Comparison of ENCODE assay signal across 18 cellular contexts in genomic region chr11:14101388-14101787, GRCh38.
DNase-seq lines count a peak whose midpoint lies in the region; ATAC-seq and TF ChIP-seq lines count a peak whose summit lies in the region.
"Had no signal": no experiment of that assay in that cellular context is flagged by ENCODE, and none has a peak within 500 bp of the region (broad histone marks: within the 10 kb centered on the region; RNA-seq: fewer than 3 reads in every experiment).

No MANE protein-coding gene starts in this region.

- H3K9me2 ChIP-seq in Loucy (replicated peaks; ENCODE audit: low read depth, low read length): no peaks in the 10 kb centered on the region

- no peaks in the 10 kb centered on the region for H4K20me1 ChIP-seq in Loucy (ENCODE audit: insufficient read depth, low read length, poor library complexity, severe bottlenecking)

- H3F3A ChIP-seq in Loucy (ENCODE audit: low read depth): no peaks in the 10 kb centered on the region

- H3K4me1 Mint-ChIP-seq in activated T-cell treated with anti-CD3 and anti-CD28 coated beads, Interleukin-2, amount 50 U/mL, for 24 hours (ENCODE audit: low read depth): peaks cover 30% of the 10 kb centered on the region
- peaks cover 11% of the 10 kb centered on the region for H3K4me1 Mint-ChIP-seq in activated naive CD8-positive, alpha-beta T cell treated with anti-CD3 and anti-CD28 coated beads for 36 hours
- H3K4me1 Mint-ChIP-seq in stimulated activated effector memory CD8-positive, alpha-beta T cell treated with anti-CD3 and anti-CD28 coated beads, Interleukin-12 subunit alpha, Interleukin-12 subunit beta, amount 100 ng/mL, for 72 hours: no peaks in the 10 kb centered on the region

- H3K4me2 ChIP-seq in Loucy (ENCODE audit: low read depth, low read length, poor library complexity, severe bottlenecking): peak overlapping the region; percentile 32

- H3K36me3 Mint-ChIP-seq in activated T-cell treated with anti-CD3 and anti-CD28 coated beads, Interleukin-2, amount 50 U/mL, for 24 hours (ENCODE audit: low read depth): no peaks in the 10 kb centered on the region
- H3K36me3 Mint-ChIP-seq in activated naive CD8-positive, alpha-beta T cell treated with anti-CD3 and anti-CD28 coated beads for 36 hours: peaks cover 1% of the 10 kb centered on the region
- H3K36me3 Mint-ChIP-seq in stimulated activated effector memory CD8-positive, alpha-beta T cell treated with anti-CD3 and anti-CD28 coated beads, Interleukin-12 subunit alpha, Interleukin-12 subunit beta, amount 100 ng/mL, for 72 hours: no peaks in the 10 kb centered on the region

- no peak overlapping the region for H3K9ac ChIP-seq in Loucy (ENCODE audit: low read depth, low read length, poor library complexity, severe bottlenecking)

- H3K27ac ChIP-seq in SJCRH30: no peak overlapping the region
- H3K27ac ChIP-seq: C4-2B, SJSA1 had no signal

- no peak overlapping the region for H3K4me3 Mint-ChIP-seq in activated T-cell treated with anti-CD3 and anti-CD28 coated beads, Interleukin-2, amount 50 U/mL, for 24 hours
- H3K4me3 Mint-ChIP-seq in activated naive CD8-positive, alpha-beta T cell treated with anti-CD3 and anti-CD28 coated beads for 36 hours: no peak overlapping the region
- H3K4me3 Mint-ChIP-seq in stimulated activated effector memory CD8-positive, alpha-beta T cell treated with anti-CD3 and anti-CD28 coated beads, Interleukin-12 subunit alpha, Interleukin-12 subunit beta, amount 100 ng/mL, for 72 hours: no peak overlapping the region
- H3K4me3 Mint-ChIP-seq: H9, HFFc6 had no signal

- H3K4me1 ChIP-seq in Loucy (ENCODE audit: insufficient read depth, low read length, poor library complexity, severe bottlenecking) (peaks cover 15% of the 10 kb centered on the region), SJCRH30 (no peaks in the 10 kb centered on the region)

- H2AFZ ChIP-seq in Loucy (ENCODE audit: low read length): no peak overlapping the region

- H3K9me3 Mint-ChIP-seq in activated T-cell treated with anti-CD3 and anti-CD28 coated beads, Interleukin-2, amount 50 U/mL, for 24 hours: no peaks in the 10 kb centered on the region
- H3K9me3 Mint-ChIP-seq in activated naive CD8-positive, alpha-beta T cell treated with anti-CD3 and anti-CD28 coated beads for 36 hours: no peaks in the 10 kb centered on the region
- no peaks in the 10 kb centered on the region for H3K9me3 Mint-ChIP-seq in stimulated activated effector memory CD8-positive, alpha-beta T cell treated with anti-CD3 and anti-CD28 coated beads, Interleukin-12 subunit alpha, Interleukin-12 subunit beta, amount 100 ng/mL, for 72 hours
- H3K9me3 Mint-ChIP-seq: H9, HFFc6 had no signal

- H3K27me3 Mint-ChIP-seq in activated T-cell treated with anti-CD3 and anti-CD28 coated beads, Interleukin-2, amount 50 U/mL, for 24 hours: no peaks in the 10 kb centered on the region
- no peaks in the 10 kb centered on the region for H3K27me3 Mint-ChIP-seq in activated naive CD8-positive, alpha-beta T cell treated with anti-CD3 and anti-CD28 coated beads for 36 hours

- H3K27me3 ChIP-seq in Loucy (ENCODE audit: insufficient read depth, low read length, poor library complexity, severe bottlenecking) (no peaks in the 10 kb centered on the region), SJCRH30 (no peaks in the 10 kb centered on the region)
- H3K27me3 ChIP-seq: MG63, SJSA1 had no signal

- H3K36me3 ChIP-seq in Loucy (ENCODE audit: insufficient read depth, low read length) (no peaks in the 10 kb centered on the region), SJCRH30 (no peaks in the 10 kb centered on the region)
- H3K36me3 ChIP-seq: MG63, SJSA1 had no signal

- no peak for TF ChIP-seq CTCF in Loucy (conservative IDR thresholded peaks at IDR 0.05; ENCODE audit: low read length)

- H3K9me3 ChIP-seq in Loucy (ENCODE audit: insufficient read depth, low read depth, low read length): no peaks in the 10 kb centered on the region
- no peaks in the 10 kb centered on the region for H3K9me3 ChIP-seq in SJCRH30 (replicated peaks)
- H3K9me3 ChIP-seq: MG63, SJSA1 had no signal

- H3K27ac Mint-ChIP-seq in activated T-cell treated with anti-CD3 and anti-CD28 coated beads, Interleukin-2, amount 50 U/mL, for 24 hours: peak overlapping the region; percentile 80
- H3K27ac Mint-ChIP-seq in activated naive CD8-positive, alpha-beta T cell treated with anti-CD3 and anti-CD28 coated beads for 36 hours: peak overlapping the region; percentile 26
- peak overlapping the region; percentile 27 for H3K27ac Mint-ChIP-seq in stimulated activated effector memory CD8-positive, alpha-beta T cell treated with anti-CD3 and anti-CD28 coated beads, Interleukin-12 subunit alpha, Interleukin-12 subunit beta, amount 100 ng/mL, for 72 hours
- H3K27ac Mint-ChIP-seq: HFFc6 had no signal

- ATAC-seq in stimulated activated effector memory CD8-positive, alpha-beta T cell treated with anti-CD3 and anti-CD28 coated beads, Interleukin-12 subunit alpha, Interleukin-12 subunit beta, amount 100 ng/mL, for 72 hours: peak; percentile 60

- no peaks in the 10 kb centered on the region for H3K79me2 ChIP-seq in Loucy (ENCODE audit: insufficient read depth, low read length)

- H3K4me3 ChIP-seq in Loucy (ENCODE audit: low read length, poor library complexity, severe bottlenecking) (no peak overlapping the region), SJCRH30 (no peak overlapping the region)
- H3K4me3 ChIP-seq: MG63, SJSA1 had no signal

- DNase-seq in activated T-cell treated with anti-CD3 and anti-CD28 coated beads, Interleukin-2, amount 50 U/mL, for 24 hours: no peak
- no peak for DNase-seq in activated T-cell treated with anti-CD3 and anti-CD28 coated beads, Interleukin-2, amount 50 U/mL, for 48 hours
- no peak for DNase-seq in activated naive CD8-positive, alpha-beta T cell treated with anti-CD3 and anti-CD28 coated beads for 36 hours
- DNase-seq in stimulated activated effector memory CD8-positive, alpha-beta T cell treated with anti-CD3 and anti-CD28 coated beads, Interleukin-12 subunit alpha, Interleukin-12 subunit beta, amount 100 ng/mL, for 72 hours (ENCODE audit: low spot score in 2 of 2): no peak
- DNase-seq in SJCRH30 (no peak), NCI-H774 (lab: John Stamatoyannopoulos, UW) (no peak)
- DNase-seq: AML-193, H9, HFFc6, Kasumi-1, MG63, NCI-H1694 treated with DMSO at 0.1 percent for 48 hours, NCI-H2081 treated with DMSO at 0.1 percent for 48 hours, NCI-H446 treated with DMSO at 0.1 percent for 48 hours, NCI-H526 treated with DMSO at 0.1 percent for 48 hours had no signal

Comparison
In these comparisons a context has a peak if more than half of its experiments do, and no peak if none do; other contexts are left out.
1. H3K27ac Mint-ChIP-seq: peak in every context shown above with its lines; median percentile 80 in activated T-cell treated with anti-CD3 and anti-CD28 coated beads, Interleukin-2, amount 50 U/mL, for 24 hours; 27 in stimulated activated effector memory CD8-positive, alpha-beta T cell treated with anti-CD3 and anti-CD28 coated beads, Interleukin-12 subunit alpha, Interleukin-12 subunit beta, amount 100 ng/mL, for 72 hours; 26 in activated naive CD8-positive, alpha-beta T cell treated with anti-CD3 and anti-CD28 coated beads for 36 hours.